8 cellular contexts compared by ENCODE assay signal in the genomic region with DNA sequence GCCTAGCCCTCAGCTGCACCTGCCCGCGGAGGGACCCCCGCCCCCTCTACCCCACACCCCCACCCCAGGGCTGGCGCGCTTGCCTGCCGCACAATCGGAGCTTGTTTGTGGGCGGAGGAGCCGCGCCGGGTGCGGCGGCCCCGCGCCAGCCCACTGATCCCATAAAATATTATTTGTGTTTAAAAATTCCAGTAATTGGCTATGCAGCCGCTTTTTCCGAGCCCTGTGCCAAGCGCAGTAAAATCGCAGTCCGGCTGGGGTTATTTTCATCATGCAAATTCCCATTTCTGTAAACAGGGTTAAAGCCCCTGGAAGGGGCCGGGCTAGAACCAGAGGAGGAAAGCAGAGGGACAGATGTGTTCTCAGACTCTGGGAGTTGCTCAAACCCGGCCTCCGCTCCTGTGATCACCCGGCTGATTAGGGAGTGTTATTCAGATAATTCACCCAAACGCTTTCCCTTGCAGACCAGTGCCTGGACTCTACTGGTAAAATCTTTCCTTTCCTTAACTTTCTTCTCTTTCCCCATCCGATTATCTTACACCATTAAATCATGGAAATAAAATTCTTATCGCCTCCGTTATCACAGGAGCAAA.
DNase-seq lines count a peak whose midpoint lies in the region; ATAC-seq, FAIRE-seq and TF ChIP-seq lines count a peak whose summit lies in the region.

No MANE protein-coding gene starts in this region.

- H3K27me3 ChIP-seq in HL-60 (ENCODE audit: insufficient read depth, poor library complexity, severe bottlenecking) (peaks cover 44% of the 10 kb centered on the region), SU-DHL-6 (ENCODE audit: low read length) (no peaks in the 10 kb centered on the region), iPS DF 6.9 (ENCODE audit: control insufficient read depth, insufficient read depth, low read length) (peaks cover 39% of the 10 kb centered on the region), small intestine (ENCODE audit: control insufficient read depth in 2 of 2, insufficient read depth in 2 of 2, low read length in 2 of 2) (peaks cover 0 to 6% of the 10 kb centered on the region in 2 donors)

- H3K36me3 ChIP-seq in SU-DHL-6 (ENCODE audit: low read length) (no peaks in the 10 kb centered on the region), iPS DF 6.9 (ENCODE audit: control insufficient read depth, insufficient read depth, low read length) (no peaks in the 10 kb centered on the region), small intestine (ENCODE audit: control insufficient read depth in 2 of 2, insufficient read depth in 2 of 2, low read length in 2 of 2) (no peaks in the 10 kb centered on the region)

- no peak overlapping the region for H2AFZ ChIP-seq in SU-DHL-6 (ENCODE audit: low read depth, low read length, severe bottlenecking)

- no peak overlapping the region for H3K9ac ChIP-seq in SU-DHL-6 (ENCODE audit: low read length)

- no peaks in the 10 kb centered on the region for H4K20me1 ChIP-seq in SU-DHL-6 (ENCODE audit: low read depth, low read length)

- no CpG with 5 or more reads among the region's 28 CpGs for WGBS in iPS DF 6.9 (ENCODE audit: insufficient coverage, insufficient read length)
- WGBS in small intestine, 3 donors, result 2 to 4% (median 3%) methylated on average over 23 to 28 of the region's 28 CpGs

- H3K9me3 ChIP-seq in SU-DHL-6 (ENCODE audit: insufficient read depth, low read length) (no peaks in the 10 kb centered on the region), iPS DF 6.9 (ENCODE audit: control insufficient read depth, insufficient read depth, low read length) (no peaks in the 10 kb centered on the region), small intestine (ENCODE audit: control insufficient read depth, low read depth) (no peaks in the 10 kb centered on the region)

- DNase-seq in HL-60 (ENCODE audit: low read depth in 1 of 2, low spot score in 1 of 2) (no peak), iPS DF 6.9 (ENCODE audit: low read depth, low spot score) (no peak), small intestine (no peak)
- no peak for DNase-seq in effector CD8-positive, alpha-beta T cell (lab: John Stamatoyannopoulos, UW)

- no peak for FAIRE-seq in small intestine (lab: Jason Lieb, UNC)

- peaks cover 13% of the 10 kb centered on the region for H3K4me1 ChIP-seq in iPS DF 6.9 (ENCODE audit: control insufficient read depth, insufficient read depth, low read length)
- peaks cover 0 to 4% of the 10 kb centered on the region in 2 donors for H3K4me1 ChIP-seq in small intestine (ENCODE audit: control insufficient read depth in 2 of 2, insufficient read depth in 1 of 2, low read depth in 1 of 2, low read length in 1 of 2)

- TF ChIP-seq CTCF in HL-60 (IDR thresholded peaks at IDR 0.05; ENCODE audit: insufficient read depth, low read length) (no peak), SU-DHL-6 (IDR thresholded peaks at IDR 0.05; ENCODE audit: insufficient read depth, low read length, poor library complexity, severe bottlenecking) (no peak)

- ATAC-seq in HG03469 (IDR thresholded peaks at IDR 0.05; ENCODE audit: unreplicated experiment), result no peak
- no peak for ATAC-seq in GM21528 (IDR thresholded peaks at IDR 0.05; ENCODE audit: low FRiP score, unreplicated experiment)
- ATAC-seq in GM18867 (IDR thresholded peaks at IDR 0.05; ENCODE audit: unreplicated experiment), result no peak

- H3K27ac ChIP-seq in HL-60 (replicated peaks) (no peak overlapping the region), SU-DHL-6 (ENCODE audit: low read depth, low read length) (no peak overlapping the region), iPS DF 6.9 (ENCODE audit: low read length) (no peak overlapping the region), small intestine (ENCODE audit: low read depth in 1 of 2, low read length in 1 of 2) (peak overlapping the region in 1 of 2 donors; percentile 54)

- H3K79me2 ChIP-seq in SU-DHL-6 (ENCODE audit: insufficient read depth, low read length), result no peaks in the 10 kb centered on the region

- peak overlapping the region; percentile 22 for H3K4me2 ChIP-seq in SU-DHL-6 (ENCODE audit: low read depth, low read length, poor library complexity, severe bottlenecking)

- H3K4me3 ChIP-seq in HL-60 (replicated peaks; ENCODE audit: insufficient read depth, low read length) (peak overlapping the region; percentile 25), SU-DHL-6 (ENCODE audit: insufficient read depth, low read length, poor library complexity, severe bottlenecking) (no peak overlapping the region), iPS DF 6.9 (ENCODE audit: low read length) (peak overlapping the region; percentile 18; the same call in 1 of the 2 replicates), small intestine (ENCODE audit: low read depth in 1 of 2, low read length in 2 of 2) (peak overlapping the region; percentile 35 to 38)

- no peaks in the 10 kb centered on the region for H3K9me2 ChIP-seq in SU-DHL-6 (replicated peaks; ENCODE audit: insufficient read depth, low read length)

- H3F3A ChIP-seq in SU-DHL-6 (ENCODE audit: insufficient read depth), result no peaks in the 10 kb centered on the region
